ENCODE assay signal across 14 cellular contexts in genomic region chr16:82111944-82112343, GRCh38.
"Had no signal": no experiment of that assay in that cellular context is flagged by ENCODE, and none has a peak within 500 bp of the region (broad histone marks: within the 10 kb centered on the region; RNA-seq: fewer than 3 reads in every experiment).

No MANE protein-coding gene starts in this region.

- H3K27ac ChIP-seq: transverse colon had no signal

- H3K36me3 ChIP-seq: transverse colon had no signal

- H3K36me3 Mint-ChIP-seq: naive thymus-derived CD8-positive, alpha-beta T cell; T-cell had no signal

- H3K27ac Mint-ChIP-seq: activated CD8-positive, alpha-beta T cell treated with anti-CD3 and anti-CD28 coated beads for 36 hours; activated T-cell treated with anti-CD3 and anti-CD28 coated beads, Interleukin-2, amount 50 U/mL, for 72 hours; naive thymus-derived CD8-positive, alpha-beta T cell; T-cell had no signal

- H3K27me3 ChIP-seq: transverse colon had no signal

- H3K4me3 Mint-ChIP-seq: activated CD8-positive, alpha-beta T cell treated with anti-CD3 and anti-CD28 coated beads for 36 hours; activated T-cell treated with anti-CD3 and anti-CD28 coated beads, Interleukin-2, amount 50 U/mL, for 72 hours; central memory CD8-positive, alpha-beta T cell; naive thymus-derived CD8-positive, alpha-beta T cell; T-cell had no signal

- ATAC-seq: activated CD8-positive, alpha-beta T cell treated with anti-CD3 and anti-CD28 coated beads for 36 hours; naive thymus-derived CD8-positive, alpha-beta T cell; right cardiac atrium; T-cell had no signal

- H3K4me3 ChIP-seq: transverse colon had no signal

- H3K4me1 Mint-ChIP-seq: central memory CD8-positive, alpha-beta T cell; naive thymus-derived CD8-positive, alpha-beta T cell had no signal

- H3K27me3 Mint-ChIP-seq: activated CD8-positive, alpha-beta T cell treated with anti-CD3 and anti-CD28 coated beads for 36 hours; T-cell had no signal

- H3K9me3 ChIP-seq: transverse colon had no signal

- H3K4me1 ChIP-seq: transverse colon had no signal

- DNase-seq: activated CD8-positive, alpha-beta memory T cell treated with anti-CD3 and anti-CD28 coated beads, Interleukin-2, amount 50 U/mL, for 4 hours; activated CD8-positive, alpha-beta T cell treated with anti-CD3 and anti-CD28 coated beads for 36 hours; cortex of kidney; effector memory CD4-positive, alpha-beta T cell; hypothalamus; naive thymus-derived CD8-positive, alpha-beta T cell; right cardiac atrium; stimulated activated naive CD4-positive, alpha-beta T cell; substantia nigra; T-cell; T1000; transverse colon had no signal

- H3K9me3 Mint-ChIP-seq: activated CD8-positive, alpha-beta T cell treated with anti-CD3 and anti-CD28 coated beads for 36 hours; activated T-cell treated with anti-CD3 and anti-CD28 coated beads, Interleukin-2, amount 50 U/mL, for 72 hours; central memory CD8-positive, alpha-beta T cell; naive thymus-derived CD8-positive, alpha-beta T cell; T-cell had no signal
